In genomic region chr7:151839511-151839921, GRCh38 we compare ENCODE assay signal across 13 cellular contexts. TPM values are rescaled to one million over a fixed set of nuclear protein-coding genes. Genes with fewer than 3 reads are reported as not detected.
DNase-seq lines count a peak whose midpoint lies in the region; ATAC-seq and TF ChIP-seq lines count a peak whose summit lies in the region.
"Had no signal": no experiment of that assay in that cellular context is flagged by ENCODE, and none has a peak within 500 bp of the region (broad histone marks: within the 10 kb centered on the region; RNA-seq: fewer than 3 reads in every experiment).

No MANE protein-coding gene starts in this region.

- no peaks in the 10 kb centered on the region for H3F3A ChIP-seq in SU-DHL-6 (ENCODE audit: insufficient read depth)

- H4K20me1 ChIP-seq in SU-DHL-6 (ENCODE audit: low read depth, low read length): no peaks in the 10 kb centered on the region

- H3K27ac Mint-ChIP-seq in activated naive CD4-positive, alpha-beta T cell treated with anti-CD3 and anti-CD28 coated beads, Interleukin-2, amount 50 U/mL, for 24 hours: peak overlapping the region; percentile 87
- H3K27ac Mint-ChIP-seq in effector memory CD8-positive, alpha-beta T cell: peak overlapping the region; percentile 54 to 69
- H3K27ac Mint-ChIP-seq: nephron progenitor cell had no signal

- peaks cover 5% of the 10 kb centered on the region for H3K36me3 Mint-ChIP-seq in activated naive CD4-positive, alpha-beta T cell treated with anti-CD3 and anti-CD28 coated beads, Interleukin-2, amount 50 U/mL, for 24 hours
- no peaks in the 10 kb centered on the region for H3K36me3 Mint-ChIP-seq in effector memory CD8-positive, alpha-beta T cell (ENCODE audit: insufficient read depth)

- H3K9me3 Mint-ChIP-seq in activated naive CD4-positive, alpha-beta T cell treated with anti-CD3 and anti-CD28 coated beads, Interleukin-2, amount 50 U/mL, for 24 hours: no peaks in the 10 kb centered on the region
- H3K9me3 Mint-ChIP-seq in effector memory CD8-positive, alpha-beta T cell: no peaks in the 10 kb centered on the region
- H3K9me3 Mint-ChIP-seq: H9, nephron progenitor cell had no signal

- H3K27ac ChIP-seq in SU-DHL-6 (ENCODE audit: low read depth, low read length): no peak overlapping the region
- H3K27ac ChIP-seq in stomach: peak overlapping the region in 3 of 5 donors; percentile 29 to 45 (median 36)

- peaks cover 27% of the 10 kb centered on the region for H3K4me1 Mint-ChIP-seq in activated naive CD4-positive, alpha-beta T cell treated with anti-CD3 and anti-CD28 coated beads, Interleukin-2, amount 50 U/mL, for 24 hours
- peaks cover 13 to 22% of the 10 kb centered on the region in 2 donors for H3K4me1 Mint-ChIP-seq in effector memory CD8-positive, alpha-beta T cell (ENCODE audit: low read depth in 2 of 2)

- 79 to 86% (median 82%) methylated on average over 9 to 12 of the region's 12 CpGs for WGBS in stomach, 5 donors

- no peaks in the 10 kb centered on the region for H3K9me2 ChIP-seq in SU-DHL-6 (replicated peaks; ENCODE audit: insufficient read depth, low read length)

- H3K4me2 ChIP-seq in SU-DHL-6 (ENCODE audit: low read depth, low read length, poor library complexity, severe bottlenecking): peak overlapping the region; percentile 59
- H3K4me2 ChIP-seq: smooth muscle cell had no signal

- H3K27me3 Mint-ChIP-seq in activated naive CD4-positive, alpha-beta T cell treated with anti-CD3 and anti-CD28 coated beads, Interleukin-2, amount 50 U/mL, for 24 hours: no peaks in the 10 kb centered on the region
- no peaks in the 10 kb centered on the region for H3K27me3 Mint-ChIP-seq in effector memory CD8-positive, alpha-beta T cell

- no peaks in the 10 kb centered on the region for H3K9me3 ChIP-seq in SU-DHL-6 (ENCODE audit: insufficient read depth, low read length)
- no peaks in the 10 kb centered on the region for H3K9me3 ChIP-seq in stomach

- DNase-seq in activated naive CD4-positive, alpha-beta T cell (lab: John Stamatoyannopoulos, UW): no peak
- no peak for DNase-seq in effector memory CD8-positive, alpha-beta T cell
- DNase-seq in stomach (no peak), NCI-H1417 treated with DMSO at 0.1 percent for 48 hours (lab: John Stamatoyannopoulos, UW) (no peak)
- DNase-seq: amniotic stem cell, H9, NCI-H1694, nephron progenitor cell had no signal

- intact Hi-C loops in stomach (cut with DNase I; ENCODE audit: low total_unique reads): no loop called here

- ATAC-seq in effector memory CD8-positive, alpha-beta T cell (replicated peaks): no peak
- ATAC-seq in GM18520 (IDR thresholded peaks at IDR 0.05; ENCODE audit: unreplicated experiment) (no peak), HG03097 (IDR thresholded peaks at IDR 0.05; ENCODE audit: low FRiP score, unreplicated experiment) (no peak)

- no peak overlapping the region for H3K9ac ChIP-seq in SU-DHL-6 (ENCODE audit: low read length)

- no peak overlapping the region for H2AFZ ChIP-seq in SU-DHL-6 (ENCODE audit: low read depth, low read length, severe bottlenecking)

- TF ChIP-seq POLR2A in stomach (IDR thresholded peaks at IDR 0.05): no peak

- H3K79me2 ChIP-seq in SU-DHL-6 (ENCODE audit: insufficient read depth, low read length): no peaks in the 10 kb centered on the region

- H3K36me3 ChIP-seq in SU-DHL-6 (ENCODE audit: low read length) (no peaks in the 10 kb centered on the region), stomach (peaks cover 0 to 10% (median 0%) of the 10 kb centered on the region in 4 donors)

- TF ChIP-seq EP300 in stomach (IDR thresholded peaks at IDR 0.05): no peak

- H3K27me3 ChIP-seq in SU-DHL-6 (ENCODE audit: low read length) (no peaks in the 10 kb centered on the region), stomach (no peaks in the 10 kb centered on the region)

- peak overlapping the region; percentile 57 for H3K4me3 Mint-ChIP-seq in activated naive CD4-positive, alpha-beta T cell treated with anti-CD3 and anti-CD28 coated beads, Interleukin-2, amount 50 U/mL, for 24 hours
- peak overlapping the region; percentile 54 to 68 for H3K4me3 Mint-ChIP-seq in effector memory CD8-positive, alpha-beta T cell
- H3K4me3 Mint-ChIP-seq: H9, nephron progenitor cell had no signal

- TF ChIP-seq CTCF in SU-DHL-6 (IDR thresholded peaks at IDR 0.05; ENCODE audit: insufficient read depth, low read length, poor library complexity, severe bottlenecking) (no peak), stomach (IDR thresholded peaks at IDR 0.05) (no peak)

- H3K4me3 ChIP-seq in SU-DHL-6 (ENCODE audit: insufficient read depth, low read length, poor library complexity, severe bottlenecking) (no peak overlapping the region), stomach (no peak overlapping the region)
- H3K4me3 ChIP-seq: smooth muscle cell had no signal

- peaks cover 18 to 47% (median 34%) of the 10 kb centered on the region in 4 donors for H3K4me1 ChIP-seq in stomach

RNA-seq across cellular contexts. Expression of gene PRKAG2, which starts 37.4 kb away (rescaled TPM):
- 100 to 1,000 TPM in 1 of 5 donors, 10 to 100 TPM in 4; 56.7 to 302 (median 70.3) TPM for total RNA-seq in stomach
- polyA plus RNA-seq in stomach: 10 to 100 TPM; 19.9 to 27.9 (median 26.3) TPM
